ENCODE assay signal across 8 cellular contexts in genomic region chr16:89094252-89094901, GRCh38. TPM values are rescaled to one million over a fixed set of nuclear protein-coding genes. Genes with fewer than 3 reads are reported as not detected.
DNase-seq lines count a peak whose midpoint lies in the region; ATAC-seq and TF ChIP-seq lines count a peak whose summit lies in the region.

No MANE protein-coding gene starts in this region.

- H3F3A ChIP-seq in DOHH2 (ENCODE audit: control insufficient read depth, insufficient read depth) = peaks cover 38% of the 10 kb centered on the region

- peak overlapping the region; percentile 73 for H3K9ac ChIP-seq in KMS-11

- peak; percentile 20 for DNase-seq in activated naive CD8-positive, alpha-beta T cell treated with anti-CD3 and anti-CD28 coated beads for 36 hours
- no peak for DNase-seq in SW 1271 (lab: John Stamatoyannopoulos, UW)

- H3K4me2 ChIP-seq in DOHH2 (ENCODE audit: low read length) (peak overlapping the region; percentile 80), KMS-11 (peak overlapping the region; percentile 78)

- no peak for ATAC-seq in stimulated activated memory B cell treated with anti-CD40 and anti-IgM and Interleukin-4, amounts not matched to agents 10 μg/mL and 1 μg/mL and 100 μg/mL, for 72 hours
- ATAC-seq in HG03280 (IDR thresholded peaks at IDR 0.05; ENCODE audit: unreplicated experiment) = no peak
- ATAC-seq in GM21526 (IDR thresholded peaks at IDR 0.05; ENCODE audit: low FRiP score, unreplicated experiment) = no peak

- H3K36me3 ChIP-seq in DOHH2 (ENCODE audit: control insufficient read depth, low read length) = peaks cover 49% of the 10 kb centered on the region
- H3K36me3 ChIP-seq in KMS-11 (ENCODE audit: insufficient read depth) = no peaks in the 10 kb centered on the region

- H3K27ac Mint-ChIP-seq in activated naive CD8-positive, alpha-beta T cell treated with anti-CD3 and anti-CD28 coated beads for 36 hours = peak overlapping the region; percentile 90
- H3K27ac Mint-ChIP-seq in stimulated activated memory B cell treated with anti-CD40 and anti-IgM and Interleukin-4, amounts not matched to agents 10 μg/mL and 1 μg/mL and 100 μg/mL, for 72 hours = peak overlapping the region; percentile 83

- peaks cover 5% of the 10 kb centered on the region; the same call in 1 of the 2 replicates for H4K20me1 ChIP-seq in DOHH2 (ENCODE audit: control insufficient read depth, insufficient read depth, low read depth, low read length)
- H4K20me1 ChIP-seq in KMS-11 (ENCODE audit: insufficient read depth) = no peaks in the 10 kb centered on the region

- peaks cover 10% of the 10 kb centered on the region for H3K36me3 Mint-ChIP-seq in activated naive CD8-positive, alpha-beta T cell treated with anti-CD3 and anti-CD28 coated beads for 36 hours
- peaks cover 8% of the 10 kb centered on the region for H3K36me3 Mint-ChIP-seq in stimulated activated memory B cell treated with anti-CD40 and anti-IgM and Interleukin-4, amounts not matched to agents 10 μg/mL and 1 μg/mL and 100 μg/mL, for 72 hours

- H3K27me3 ChIP-seq in DOHH2 (ENCODE audit: control insufficient read depth, low read length) (peaks cover 31% of the 10 kb centered on the region), KMS-11 (ENCODE audit: insufficient read depth, low read depth) (peaks cover 38% of the 10 kb centered on the region)

- peak overlapping the region; percentile 66 for H2AFZ ChIP-seq in KMS-11 (ENCODE audit: low read depth)

- H3K27ac ChIP-seq in DOHH2 (ENCODE audit: low read depth, low read length) (peak overlapping the region; percentile 92), KMS-11 (no peak overlapping the region)

- peaks cover 71% of the 10 kb centered on the region for H3K4me1 ChIP-seq in DOHH2 (ENCODE audit: control insufficient read depth, low read length)
- H3K4me1 ChIP-seq in KMS-11 (ENCODE audit: low read depth, poor library complexity, severe bottlenecking) = peaks cover 11% of the 10 kb centered on the region

- TF ChIP-seq CTCF in DOHH2 (IDR thresholded peaks at IDR 0.05; ENCODE audit: low read depth, low read length, poor library complexity, severe bottlenecking) = no peak
- TF ChIP-seq CTCF in KMS-11 (conservative IDR thresholded peaks at IDR 0.05; ENCODE audit: low read depth, low read length) = no peak

- peak overlapping the region; percentile 95 for H3K4me3 Mint-ChIP-seq in activated naive CD8-positive, alpha-beta T cell treated with anti-CD3 and anti-CD28 coated beads for 36 hours
- H3K4me3 Mint-ChIP-seq in stimulated activated memory B cell treated with anti-CD40 and anti-IgM and Interleukin-4, amounts not matched to agents 10 μg/mL and 1 μg/mL and 100 μg/mL, for 72 hours = peak overlapping the region; percentile 87

- no peaks in the 10 kb centered on the region for H3K9me2 ChIP-seq in DOHH2 (replicated peaks; ENCODE audit: control insufficient read depth, low read length)

- H3K4me3 ChIP-seq in DOHH2 (ENCODE audit: low read length) = peak overlapping the region; percentile 94
- H3K4me3 ChIP-seq in KMS-11 (IDR thresholded peaks at IDR 0.05; ENCODE audit: insufficient read depth, low read depth, low read length) = no peak overlapping the region
- peak overlapping the region; percentile 80 for H3K4me3 ChIP-seq in iPS-18c (ENCODE audit: insufficient read depth, low read depth, low read length)

- peaks cover 43% of the 10 kb centered on the region for H3K4me1 Mint-ChIP-seq in activated naive CD8-positive, alpha-beta T cell treated with anti-CD3 and anti-CD28 coated beads for 36 hours
- peaks cover 54% of the 10 kb centered on the region for H3K4me1 Mint-ChIP-seq in stimulated activated memory B cell treated with anti-CD40 and anti-IgM and Interleukin-4, amounts not matched to agents 10 μg/mL and 1 μg/mL and 100 μg/mL, for 72 hours

- H3K9me3 ChIP-seq in DOHH2 (ENCODE audit: control insufficient read depth, insufficient read depth, low read length) = no peaks in the 10 kb centered on the region
- H3K9me3 ChIP-seq in iPS-18c (ENCODE audit: control insufficient read depth, insufficient read depth, low read length) = peaks cover 6% of the 10 kb centered on the region

- H3K27me3 Mint-ChIP-seq in activated naive CD8-positive, alpha-beta T cell treated with anti-CD3 and anti-CD28 coated beads for 36 hours = peaks cover 3% of the 10 kb centered on the region
- peaks cover 10% of the 10 kb centered on the region for H3K27me3 Mint-ChIP-seq in stimulated activated memory B cell treated with anti-CD40 and anti-IgM and Interleukin-4, amounts not matched to agents 10 μg/mL and 1 μg/mL and 100 μg/mL, for 72 hours

- no peaks in the 10 kb centered on the region for H3K9me3 Mint-ChIP-seq in activated naive CD8-positive, alpha-beta T cell treated with anti-CD3 and anti-CD28 coated beads for 36 hours
- H3K9me3 Mint-ChIP-seq in stimulated activated memory B cell treated with anti-CD40 and anti-IgM and Interleukin-4, amounts not matched to agents 10 μg/mL and 1 μg/mL and 100 μg/mL, for 72 hours = no peaks in the 10 kb centered on the region

- peaks cover 55% of the 10 kb centered on the region for H3K79me2 ChIP-seq in DOHH2 (ENCODE audit: control insufficient read depth, low read length)
- H3K79me2 ChIP-seq in KMS-11 (ENCODE audit: insufficient read depth, low read depth) = peaks cover 11% of the 10 kb centered on the region

RNA-seq across cellular contexts. Expression of gene ACSF3, which starts 0.7 kb away (rescaled TPM):
- total RNA-seq in activated naive CD8-positive, alpha-beta T cell treated with anti-CD3 and anti-CD28 coated beads for 36 hours = 10 to 100 TPM; 32.1 to 38.4 TPM
